ENCODE assay signal across 18 cellular contexts in genomic region chr1:64963466-64963865, GRCh38. TPM values are rescaled to one million over a fixed set of nuclear protein-coding genes. Genes with fewer than 3 reads are reported as not detected.
DNase-seq lines count a peak whose midpoint lies in the region; ATAC-seq and TF ChIP-seq lines count a peak whose summit lies in the region.
"Had no signal": no experiment of that assay in that cellular context is flagged by ENCODE, and none has a peak within 500 bp of the region (broad histone marks: within the 10 kb centered on the region; RNA-seq: fewer than 3 reads in every experiment).

No MANE protein-coding gene starts in this region.

- peaks cover 71% of the 10 kb centered on the region for H3K4me1 Mint-ChIP-seq in activated CD4-positive, alpha-beta T cell treated with anti-CD3 and anti-CD28 coated beads, Interleukin-2, amount 10 ng/mL, durations not matched to agents 24 days and 14 days
- H3K4me1 Mint-ChIP-seq in IgD-negative memory B cell (peaks cover 47 to 64% (median 50%) of the 10 kb centered on the region in 3 donors), neural crest cell (peaks cover 21% of the 10 kb centered on the region)
- peaks cover 83% of the 10 kb centered on the region for H3K4me1 Mint-ChIP-seq in activated naive CD8-positive, alpha-beta T cell (ENCODE audit: low read depth)

- TF ChIP-seq CTCF in neural crest cell (conservative IDR thresholded peaks at IDR 0.05): no peak
- TF ChIP-seq CTCF in coronary artery (IDR thresholded peaks at IDR 0.05): no peak

- H3K27me3 Mint-ChIP-seq in activated CD4-positive, alpha-beta T cell treated with anti-CD3 and anti-CD28 coated beads, Interleukin-2, amount 10 ng/mL, durations not matched to agents 24 days and 14 days: no peaks in the 10 kb centered on the region
- H3K27me3 Mint-ChIP-seq in IgD-negative memory B cell: peaks cover 2% of the 10 kb centered on the region
- H3K27me3 Mint-ChIP-seq in activated naive CD8-positive, alpha-beta T cell: no peaks in the 10 kb centered on the region
- H3K27me3 Mint-ChIP-seq in neural crest cell (ENCODE audit: low read depth): peaks cover 28% of the 10 kb centered on the region

- peaks cover 11% of the 10 kb centered on the region for H3K36me3 Mint-ChIP-seq in activated CD4-positive, alpha-beta T cell treated with anti-CD3 and anti-CD28 coated beads, Interleukin-2, amount 10 ng/mL, durations not matched to agents 24 days and 14 days (ENCODE audit: low read depth)
- H3K36me3 Mint-ChIP-seq in IgD-negative memory B cell (no peaks in the 10 kb centered on the region), neural crest cell (ENCODE audit: low read depth) (no peaks in the 10 kb centered on the region)
- peaks cover 5% of the 10 kb centered on the region for H3K36me3 Mint-ChIP-seq in activated naive CD8-positive, alpha-beta T cell

- H3K4me3 ChIP-seq in coronary artery: no peak overlapping the region
- H3K4me3 ChIP-seq: sigmoid colon had no signal

- no peaks in the 10 kb centered on the region for H3K9me3 Mint-ChIP-seq in activated CD4-positive, alpha-beta T cell treated with anti-CD3 and anti-CD28 coated beads, Interleukin-2, amount 10 ng/mL, durations not matched to agents 24 days and 14 days
- H3K9me3 Mint-ChIP-seq in IgD-negative memory B cell (no peaks in the 10 kb centered on the region), neural crest cell (no peaks in the 10 kb centered on the region)
- no peaks in the 10 kb centered on the region for H3K9me3 Mint-ChIP-seq in activated naive CD8-positive, alpha-beta T cell (ENCODE audit: low read depth)

- intact Hi-C loops in activated CD4-positive, alpha-beta T cell treated with anti-CD3 and anti-CD28 coated beads, Interleukin-2, amount 10 ng/mL, durations not matched to agents 24 days and 14 days (cut with micrococcal nuclease): loop anchor here (2.0 to 10.0 kb wide), 8 partner anchors 15 to 1969 kb away; no protein-coding TSS in a partner anchor
- intact Hi-C loops in sciatic nerve (cut with DNase I): loop anchor here (10.0 kb wide), 1 partner anchor 101 kb away; no protein-coding TSS in a partner anchor

- H3K4me3 Mint-ChIP-seq in activated CD4-positive, alpha-beta T cell treated with anti-CD3 and anti-CD28 coated beads, Interleukin-2, amount 10 ng/mL, durations not matched to agents 24 days and 14 days: peak overlapping the region; percentile 85
- peak overlapping the region; percentile 94 to 98 (median 96) for H3K4me3 Mint-ChIP-seq in IgD-negative memory B cell
- peak overlapping the region; percentile 88 for H3K4me3 Mint-ChIP-seq in activated naive CD8-positive, alpha-beta T cell
- peak overlapping the region; percentile 15 for H3K4me3 Mint-ChIP-seq in neural crest cell

- ATAC-seq in GM21367 (IDR thresholded peaks at IDR 0.05; ENCODE audit: unreplicated experiment) (no peak), sciatic nerve (no peak)
- ATAC-seq: foreskin keratinocyte, lower lobe of right lung had no signal

- H3K27ac Mint-ChIP-seq in activated CD4-positive, alpha-beta T cell treated with anti-CD3 and anti-CD28 coated beads, Interleukin-2, amount 10 ng/mL, durations not matched to agents 24 days and 14 days: peak overlapping the region; percentile 56
- H3K27ac Mint-ChIP-seq in IgD-negative memory B cell (peak overlapping the region; percentile 40 to 94 (median 93)), neural crest cell (ENCODE audit: unreplicated experiment) (no peak overlapping the region)
- H3K27ac Mint-ChIP-seq in activated naive CD8-positive, alpha-beta T cell: peak overlapping the region; percentile 78

- H3K27ac ChIP-seq in coronary artery: no peak overlapping the region
- H3K27ac ChIP-seq: foreskin keratinocyte, lower lobe of right lung, sigmoid colon had no signal

- no peak for DNase-seq in activated CD4-positive, alpha-beta T cell treated with anti-CD3 and anti-CD28 coated beads, Interleukin-2, amount 10 ng/mL, durations not matched to agents 24 days and 14 days
- DNase-seq in activated CD4-positive, alpha-beta T cell treated with anti-CD3 and anti-CD28 coated beads, Interleukin-2, amount 50 U/mL, for 4 hours: no peak
- no peak for DNase-seq in neural crest cell (ENCODE audit: low read depth, low spot score)
- DNase-seq in sciatic nerve (ENCODE audit: low spot score): no peak
- no peak for DNase-seq in coronary artery (ENCODE audit: low spot score)
- DNase-seq: ACHN; activated CD4-positive, CD25-positive, alpha-beta regulatory T cell; Calu3; foreskin keratinocyte; HCEC 1CT; lower lobe of right lung; NCI-H1436; NCI-H446; sigmoid colon; stimulated activated CD4-positive, alpha-beta T cell treated with anti-CD3 and anti-CD28 coated beads, Interleukin-4, amount 100 ng/mL, for 1 hour had no signal

RNA-seq across cellular contexts. Expression of gene JAK1, which starts 2.9 kb away (rescaled TPM):
- total RNA-seq in activated CD4-positive, alpha-beta T cell treated with anti-CD3 and anti-CD28 coated beads, Interleukin-2, amount 10 ng/mL, durations not matched to agents 24 days and 14 days: 86.5 and 86.6 TPM in 2 replicates
- 216 TPM for polyA plus RNA-seq in IgD-negative memory B cell
- total RNA-seq in neural crest cell (26.6 and 27.7 TPM in 2 replicates), sciatic nerve (90.3 TPM)

Comparison
In these comparisons a context has a peak if more than half of its experiments do, and no peak if none do; other contexts are left out.
1. H3K4me3 Mint-ChIP-seq: peak in every context shown above with its lines; median percentile 96 in IgD-negative memory B cell; 88 in activated naive CD8-positive, alpha-beta T cell; 85 in activated CD4-positive, alpha-beta T cell treated with anti-CD3 and anti-CD28 coated beads, Interleukin-2, amount 10 ng/mL, durations not matched to agents 24 days and 14 days; 15 in neural crest cell.